Comparison of ENCODE assay signal across 1 cellular context in genomic region chr11:61048368-61049065, GRCh38.
A peak's percentile ranks its signal among the peaks of the same experiment; 100 is the strongest.
TF ChIP-seq lines count a peak whose summit lies in the region.

No MANE protein-coding gene starts in this region.

TF ChIP-seq in K562, 482 proteins besides CTCF, POLR2A, EP300 and RAD21:
- TF ChIP-seq ETV5 (CRISPR knock-in tag; IDR thresholded peaks at IDR 0.05; ENCODE audit: low read depth) (no peak), CBX8 (IDR thresholded peaks at IDR 0.05; ENCODE audit: borderline replicate concordance, extremely low read depth, low read depth, low read length, poor library complexity, severe bottlenecking) (peak; percentile 92), TFAP4 (CRISPR knock-in tag; IDR thresholded peaks at IDR 0.05; ENCODE audit: borderline replicate concordance) (no peak), CEBPG (CRISPR knock-in tag; IDR thresholded peaks at IDR 0.05) (no peak), CEBPG (tag; conservative IDR thresholded peaks at IDR 0.05 in 1 of 2, IDR thresholded peaks at IDR 0.05 in 1 of 2) (no peak), ZNF431 (CRISPR knock-in tag; IDR thresholded peaks at IDR 0.05) (no peak), MECOM (CRISPR knock-in tag; IDR thresholded peaks at IDR 0.05) (no peak), MAFK (IDR thresholded peaks at IDR 0.05; ENCODE audit: low read length) (no peak), ZFP36 (IDR thresholded peaks at IDR 0.05; ENCODE audit: low read depth, low read length, partially characterized antibody) (peak; percentile 50), KHSRP (IDR thresholded peaks at IDR 0.05) (no peak), CHD1 (IDR thresholded peaks at IDR 0.05; ENCODE audit: low read length) (no peak), XRCC4 (IDR thresholded peaks at IDR 0.05; ENCODE audit: extremely low read depth, insufficient read depth, insufficient read length) (no peak), ZBTB5 (IDR thresholded peaks at IDR 0.05) (no peak), RNF2 (IDR thresholded peaks at IDR 0.05) (peak; percentile 27; the same call in 1 of the 2 replicates), ESRRB (CRISPR knock-in tag; IDR thresholded peaks at IDR 0.05; ENCODE audit: borderline replicate concordance) (no peak), ZFP91 (CRISPR knock-in tag; IDR thresholded peaks at IDR 0.05) (no peak), XRCC5 (IDR thresholded peaks at IDR 0.05; ENCODE audit: low read depth, low read length) (no peak), E2F6 (IDR thresholded peaks at IDR 0.05; ENCODE audit: borderline replicate concordance in 1 of 2, extremely low read depth in 1 of 2, insufficient read depth in 1 of 2, insufficient read length in 1 of 2, low read depth in 1 of 2, low read length in 1 of 2, poor library complexity in 1 of 2, severe bottlenecking in 1 of 2) (no peak), U2AF2 (optimal IDR thresholded peaks at IDR 0.05; ENCODE audit: low read depth, low read length) (no peak), TCFL5 (CRISPR knock-in tag; conservative IDR thresholded peaks at IDR 0.05) (no peak), CBX2 (IDR thresholded peaks at IDR 0.05; ENCODE audit: insufficient read depth, low read length, poor library complexity, severe bottlenecking) (peak; percentile 88), ZNF830 (CRISPR knock-in tag; IDR thresholded peaks at IDR 0.05) (no peak)
